7 cellular contexts compared by ENCODE assay signal in genomic region chr1:99782920-99783319, GRCh38.
"Had no signal": no experiment of that assay in that cellular context is flagged by ENCODE, and none has a peak within 500 bp of the region (broad histone marks: within the 10 kb centered on the region; RNA-seq: fewer than 3 reads in every experiment).

No MANE protein-coding gene starts in this region.

- DNase-seq: IMR-90, KBM-7, KG1 had no signal

- H3K9ac ChIP-seq: KMS-11 had no signal

- H3K36me3 Mint-ChIP-seq: IgD-negative memory B cell had no signal

- FAIRE-seq: HTR-8/SVneo had no signal

- H3K27ac ChIP-seq: HL-60, KMS-11 had no signal

- H3K4me3 Mint-ChIP-seq: IgD-negative memory B cell had no signal

- H3K9me3 Mint-ChIP-seq: IgD-negative memory B cell had no signal
